In the genomic region with DNA sequence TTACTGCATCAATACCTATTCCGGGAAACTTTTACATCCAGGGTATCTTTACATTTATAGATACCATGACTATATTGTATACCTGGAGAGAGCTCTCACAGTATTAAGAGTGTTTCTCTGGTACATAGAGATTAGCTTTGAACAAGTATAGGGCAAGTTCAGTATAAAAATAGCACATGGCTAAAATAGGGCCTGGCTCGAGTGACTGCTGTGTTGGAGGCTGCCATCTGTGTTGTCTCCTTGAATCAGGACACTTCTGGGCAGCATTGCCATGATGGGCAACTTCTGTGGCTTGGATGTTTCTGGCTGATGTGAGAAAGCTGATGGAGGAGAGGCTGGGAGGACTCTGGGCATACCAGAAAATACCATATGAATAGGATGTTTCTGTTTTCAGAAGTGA, we compare ENCODE assay signal across 26 cellular contexts. TPM values are rescaled to one million over a fixed set of nuclear protein-coding genes. Genes with fewer than 3 reads are reported as not detected.
DNase-seq lines count a peak whose midpoint lies in the region; ATAC-seq and TF ChIP-seq lines count a peak whose summit lies in the region.
"Had no signal": no experiment of that assay in that cellular context is flagged by ENCODE, and none has a peak within 500 bp of the region (broad histone marks: within the 10 kb centered on the region; RNA-seq: fewer than 3 reads in every experiment).

No MANE protein-coding gene starts in this region.

- peak overlapping the region; percentile 82 for H3K4ac ChIP-seq in IMR-90 (ENCODE audit: low read depth, low read length)
- H3K4ac ChIP-seq in mesenchymal stem cell (ENCODE audit: low read depth in 1 of 2, low read length in 2 of 2): no peak overlapping the region

- H3K4me1 ChIP-seq in IMR-90 (ENCODE audit: control insufficient read depth, insufficient read depth, low read length) (peaks cover 16% of the 10 kb centered on the region), mesenchymal stem cell (ENCODE audit: control insufficient read depth, insufficient read depth, low read depth, low read length) (peaks cover 10% of the 10 kb centered on the region), gastrocnemius medialis (peaks cover 14 to 63% of the 10 kb centered on the region in 2 donors), uterus (no peaks in the 10 kb centered on the region), hepatocyte (ENCODE audit: insufficient read depth) (peaks cover 26% of the 10 kb centered on the region)
- H3K4me1 ChIP-seq: BE2C, lower lobe of right lung had no signal

- peak overlapping the region; percentile 80 for H3K27ac Mint-ChIP-seq in chondrocyte (ENCODE audit: unreplicated experiment)
- H3K27ac Mint-ChIP-seq: activated CD4-positive, alpha-beta memory T cell treated with anti-CD3 and anti-CD28 coated beads, Interleukin-2, amount 10 ng/mL, durations not matched to agents 7 days and 5 days; activated naive CD4-positive, alpha-beta T cell treated with anti-CD3 and anti-CD28 coated beads, Interleukin-2, amount 50 U/mL, for 24 hours; activated T-helper 17 cell treated with anti-CD3 and anti-CD28 coated beads, Interleukin-2, amount 50 U/mL, for 72 hours; T-cell had no signal

- no peak overlapping the region for H3K9ac ChIP-seq in IMR-90 (ENCODE audit: low read depth, low read length)
- H3K9ac ChIP-seq in mesenchymal stem cell (ENCODE audit: low read length): no peak overlapping the region

- peak overlapping the region; percentile 52 for H2BK5ac ChIP-seq in IMR-90 (ENCODE audit: low read depth, low read length, poor library complexity, severe bottlenecking)
- no peak overlapping the region for H2BK5ac ChIP-seq in mesenchymal stem cell (ENCODE audit: low read depth, low read length, poor library complexity, severe bottlenecking)

- H3K9me1 ChIP-seq in IMR-90 (ENCODE audit: insufficient read depth, low read length): peaks cover 5% of the 10 kb centered on the region; the same call in 1 of the 2 replicates

- H2AFZ ChIP-seq in IMR-90 (replicated peaks; ENCODE audit: low read length, poor library complexity): no peak overlapping the region
- H2AFZ ChIP-seq in mesenchymal stem cell (ENCODE audit: low read depth, low read length): no peak overlapping the region
- H2AFZ ChIP-seq in hepatocyte: no peak overlapping the region

- TF ChIP-seq RAD21 in IMR-90 (IDR thresholded peaks at IDR 0.05; ENCODE audit: low read length): no peak

- no peaks in the 10 kb centered on the region for H3K9me3 Mint-ChIP-seq in chondrocyte (ENCODE audit: low read depth)
- H3K9me3 Mint-ChIP-seq: activated naive CD4-positive, alpha-beta T cell treated with anti-CD3 and anti-CD28 coated beads, Interleukin-2, amount 50 U/mL, for 24 hours had no signal

- H3K14ac ChIP-seq in IMR-90 (replicated peaks; ENCODE audit: low read depth, low read length): 0 out of 2 replicates have a peak overlapping the region, but pooled peaks have one; percentile 49
- no peak overlapping the region for H3K14ac ChIP-seq in mesenchymal stem cell (ENCODE audit: low read length in 2 of 2)

- H3K36me3 Mint-ChIP-seq in chondrocyte (ENCODE audit: low read depth): no peaks in the 10 kb centered on the region
- H3K36me3 Mint-ChIP-seq: activated naive CD4-positive, alpha-beta T cell treated with anti-CD3 and anti-CD28 coated beads, Interleukin-2, amount 50 U/mL, for 24 hours; T-cell had no signal

- H4K91ac ChIP-seq in IMR-90 (ENCODE audit: insufficient read depth, low read depth, low read length) (peak overlapping the region; percentile 83), mesenchymal stem cell (ENCODE audit: low read length) (no peak overlapping the region)

- H2BK15ac ChIP-seq in IMR-90 (ENCODE audit: low read depth, low read length) (no peak overlapping the region; the same call in 2 of the 3 replicates), mesenchymal stem cell (ENCODE audit: low read depth, poor library complexity, severe bottlenecking) (no peak overlapping the region)

- H3K23ac ChIP-seq in IMR-90 (ENCODE audit: low read depth, low read length) (0 out of 2 replicates have a peak overlapping the region, but pooled peaks have one; percentile 32), mesenchymal stem cell (ENCODE audit: low read length in 2 of 2) (no peak overlapping the region)

- H3K27ac ChIP-seq in IMR-90 (ENCODE audit: insufficient read depth, low read length): peak overlapping the region; percentile 79
- peak overlapping the region; percentile 61 for H3K27ac ChIP-seq in mesenchymal stem cell (ENCODE audit: low read length, poor library complexity, severe bottlenecking)
- H3K27ac ChIP-seq in gastrocnemius medialis: peak overlapping the region; percentile 79 to 90 (median 84)
- H3K27ac ChIP-seq in uterus: no peak overlapping the region
- no peak overlapping the region for H3K27ac ChIP-seq in hepatocyte
- H3K27ac ChIP-seq: gastroesophageal sphincter, lower lobe of right lung, tibial nerve had no signal

- intact Hi-C loops in IMR-90 (cut with micrococcal nuclease): loop anchor here (5.0 kb wide), 1 partner anchor 89 kb away; no protein-coding TSS in a partner anchor
- intact Hi-C loops in gastrocnemius medialis (cut with DNase I; ENCODE audit: low total_unique reads): loop anchor here (10.0 kb wide), 2 partner anchors 487 to 1867 kb away; partner anchors contain the start of gene LRRC30
- intact Hi-C loops in uterus (cut with DNase I; ENCODE audit: low total_unique reads): no loop called here

- peak overlapping the region; percentile 61 for H4K5ac ChIP-seq in IMR-90 (ENCODE audit: low read depth, low read length)

- H3K4me3 ChIP-seq in IMR-90 (ENCODE audit: insufficient read depth, low read depth, low read length) (no peak overlapping the region), mesenchymal stem cell (ENCODE audit: insufficient read depth in 1 of 2, low read depth in 1 of 2, low read length in 2 of 2) (no peak overlapping the region), gastrocnemius medialis (peak overlapping the region in 3 of 4 donors; percentile 7 to 15 (median 15)), uterus (no peak overlapping the region), hepatocyte (no peak overlapping the region)
- H3K4me3 ChIP-seq: esophagus squamous epithelium, gastroesophageal sphincter, lower lobe of right lung, tibial nerve had no signal

- H4K20me1 ChIP-seq in IMR-90 (ENCODE audit: insufficient read depth, low read length) (no peaks in the 10 kb centered on the region), hepatocyte (ENCODE audit: insufficient read depth, poor library complexity, severe bottlenecking) (no peaks in the 10 kb centered on the region)

- H2BK120ac ChIP-seq in IMR-90 (ENCODE audit: low read depth, low read length) (peak overlapping the region; percentile 79), mesenchymal stem cell (ENCODE audit: low read depth, low read length) (no peak overlapping the region)

- CTCF ChIA-PET in IMR-90 (lab: Yijun Ruan, JAX): interaction anchor here (1.5 kb wide), 1 partner anchor 12 kb away, joined by 4 read pairs; no protein-coding TSS in a partner anchor

- H3K79me1 ChIP-seq in IMR-90 (ENCODE audit: low read depth in 1 of 2, low read length in 2 of 2) (peaks cover 0 to 4% of the 10 kb centered on the region in 2 experiments; a peak in 1 of 4 replicates), mesenchymal stem cell (replicated peaks; ENCODE audit: low read length, poor library complexity, severe bottlenecking) (peaks cover 3% of the 10 kb centered on the region)

- H3K36me3 ChIP-seq in IMR-90 (ENCODE audit: control insufficient read depth, insufficient read depth, low read length) (peaks cover 2% of the 10 kb centered on the region; the same call in 1 of the 2 replicates), mesenchymal stem cell (ENCODE audit: control insufficient read depth in 1 of 2, insufficient read depth in 2 of 2, low read depth in 1 of 2, low read length in 2 of 2) (no peaks in the 10 kb centered on the region), gastrocnemius medialis (no peaks in the 10 kb centered on the region), uterus (no peaks in the 10 kb centered on the region), hepatocyte (replicated peaks; ENCODE audit: insufficient read depth, low read depth) (no peaks in the 10 kb centered on the region)
- H3K36me3 ChIP-seq: BE2C, esophagus squamous epithelium, gastroesophageal sphincter, lower lobe of right lung, tibial nerve had no signal

- H3K4me2 ChIP-seq in IMR-90 (ENCODE audit: low read depth, low read length) (no peak overlapping the region), mesenchymal stem cell (ENCODE audit: low read length, poor library complexity, severe bottlenecking) (no peak overlapping the region), hepatocyte (no peak overlapping the region)

- peaks cover 5% of the 10 kb centered on the region for H3K9me3 ChIP-seq in IMR-90 (ENCODE audit: control insufficient read depth, insufficient read depth, low read length)
- peaks cover 8% of the 10 kb centered on the region for H3K9me3 ChIP-seq in mesenchymal stem cell (ENCODE audit: control insufficient read depth, low read length)
- no peaks in the 10 kb centered on the region for H3K9me3 ChIP-seq in gastrocnemius medialis
- no peaks in the 10 kb centered on the region for H3K9me3 ChIP-seq in uterus
- H3K9me3 ChIP-seq in hepatocyte (ENCODE audit: low read depth): no peaks in the 10 kb centered on the region
- H3K9me3 ChIP-seq: BE2C, esophagus squamous epithelium, lower lobe of right lung had no signal

- dilution Hi-C loops in IMR-90 (cut with HindIII; ENCODE audit: low sequenced_read_pairs, unreplicated experiment): no loop called here

- no peaks in the 10 kb centered on the region for H3K27me3 Mint-ChIP-seq in chondrocyte (ENCODE audit: low read depth)
- H3K27me3 Mint-ChIP-seq: activated CD4-positive, alpha-beta memory T cell treated with anti-CD3 and anti-CD28 coated beads, Interleukin-2, amount 10 ng/mL, durations not matched to agents 7 days and 5 days; activated naive CD4-positive, alpha-beta T cell treated with anti-CD3 and anti-CD28 coated beads, Interleukin-2, amount 50 U/mL, for 24 hours; activated T-helper 17 cell treated with anti-CD3 and anti-CD28 coated beads, Interleukin-2, amount 50 U/mL, for 72 hours; T-cell had no signal

- ATAC-seq in IMR-90 (ENCODE audit: low read depth) (no peak), gastrocnemius medialis (peak; percentile 86 to 87), HG02973 (IDR thresholded peaks at IDR 0.05; ENCODE audit: unreplicated experiment) (no peak)
- ATAC-seq: activated T-helper 17 cell treated with anti-CD3 and anti-CD28 coated beads, Interleukin-2, amount 50 U/mL, for 72 hours; gastroesophageal sphincter; lower lobe of right lung; T-cell had no signal

- WGBS in IMR-90 (ENCODE audit: extremely low coverage in 2 of 2, insufficient read length in 1 of 2), 2 experiments: 88% methylated on average over 1 of the region's 2 CpGs; no CpG with 5 or more reads in 1 of the 2 experiments
- 80% methylated on average over 1 of the region's 2 CpGs for WGBS in mesenchymal stem cell
- WGBS in hepatocyte (ENCODE audit: low lambda C conversion rate, missing lambda C conversion rate): 98% methylated on average over 2 of the region's 2 CpGs

- peak overlapping the region; percentile 89 for H3K18ac ChIP-seq in IMR-90 (ENCODE audit: low read depth, low read length)
- peak overlapping the region in 1 of 2 experiments; percentile 37 for H3K18ac ChIP-seq in mesenchymal stem cell (ENCODE audit: low read depth in 1 of 2, low read length in 2 of 2)

- H2AK5ac ChIP-seq in IMR-90 (ENCODE audit: low read depth, low read length) (peak overlapping the region; percentile 69), mesenchymal stem cell (ENCODE audit: low read length, severe bottlenecking) (peak overlapping the region; percentile 19)

- no peak overlapping the region for H2AK9ac ChIP-seq in IMR-90 (replicated peaks; ENCODE audit: low read depth, low read length, poor library complexity)

- TF ChIP-seq POLR2A in IMR-90 (IDR thresholded peaks at IDR 0.05; ENCODE audit: low read depth, low read length) (no peak), gastrocnemius medialis (IDR thresholded peaks at IDR 0.05) (no peak), uterus (IDR thresholded peaks at IDR 0.05) (no peak)

- no peak overlapping the region for H3K4me3 Mint-ChIP-seq in chondrocyte (ENCODE audit: unreplicated experiment)
- H3K4me3 Mint-ChIP-seq: activated CD4-positive, alpha-beta memory T cell treated with anti-CD3 and anti-CD28 coated beads, Interleukin-2, amount 10 ng/mL, durations not matched to agents 7 days and 5 days; activated naive CD4-positive, alpha-beta T cell treated with anti-CD3 and anti-CD28 coated beads, Interleukin-2, amount 50 U/mL, for 24 hours; activated T-helper 17 cell treated with anti-CD3 and anti-CD28 coated beads, Interleukin-2, amount 50 U/mL, for 72 hours; T-cell had no signal

- H3K79me2 ChIP-seq in hepatocyte: peaks cover 87% of the 10 kb centered on the region

- in situ Hi-C loops in IMR-90 (cut with MboI; ENCODE audit: low sequenced_read_pairs): no loop called here
- in situ Hi-C loops in gastrocnemius medialis (cut with MboI; ENCODE audit: low sequenced_read_pairs in 4 of 4): no loop called here

- no peaks in the 10 kb centered on the region for H3K27me3 ChIP-seq in IMR-90 (ENCODE audit: control insufficient read depth, insufficient read depth, low read length)
- H3K27me3 ChIP-seq in mesenchymal stem cell (ENCODE audit: control insufficient read depth in 1 of 2, insufficient read depth in 1 of 2, low read length in 2 of 2): no peaks in the 10 kb centered on the region
- no peaks in the 10 kb centered on the region for H3K27me3 ChIP-seq in gastrocnemius medialis
- no peaks in the 10 kb centered on the region for H3K27me3 ChIP-seq in uterus
- no peaks in the 10 kb centered on the region for H3K27me3 ChIP-seq in hepatocyte
- H3K27me3 ChIP-seq: BE2C, esophagus squamous epithelium, gastroesophageal sphincter, tibial nerve had no signal

- DNase-seq in IMR-90: no peak
- DNase-seq in chondrocyte (ENCODE audit: low spot score): no peak
- DNase-seq in mesenchymal stem cell: no peak
- peak; percentile 53 to 74 for DNase-seq in gastrocnemius medialis
- DNase-seq in uterus: no peak
- DNase-seq in DMS79 treated with DMSO at 0.1 percent for 48 hours (lab: John Stamatoyannopoulos, UW): no peak
- no peak for DNase-seq in hepatocyte (ENCODE audit: low spot score)
- DNase-seq: activated CD4-positive, alpha-beta memory T cell treated with anti-CD3 and anti-CD28 coated beads, Interleukin-2, amount 10 ng/mL, durations not matched to agents 7 days and 5 days; activated CD4-positive, CD25-positive, alpha-beta regulatory T cell treated with anti-CD3 and anti-CD28 coated beads, Interleukin-2, amount 50 U/mL, for 72 hours; amygdala; BE2C; esophagus squamous epithelium; H7; islet precursor cell; lower lobe of right lung; NCI-H1092; NCI-H187; NCI-H2171 treated with DMSO at 0.1 percent for 48 hours; SIG-M5; T-cell had no signal

- no peak overlapping the region for H2BK12ac ChIP-seq in mesenchymal stem cell (ENCODE audit: low read length in 2 of 2)

- peak overlapping the region; percentile 73 for H2BK20ac ChIP-seq in IMR-90 (ENCODE audit: low read depth, low read length)

- peaks cover 74% of the 10 kb centered on the region for H3K4me1 Mint-ChIP-seq in chondrocyte (ENCODE audit: low read depth)
- H3K4me1 Mint-ChIP-seq: activated CD4-positive, alpha-beta memory T cell treated with anti-CD3 and anti-CD28 coated beads, Interleukin-2, amount 10 ng/mL, durations not matched to agents 7 days and 5 days; activated naive CD4-positive, alpha-beta T cell treated with anti-CD3 and anti-CD28 coated beads, Interleukin-2, amount 50 U/mL, for 24 hours; activated T-helper 17 cell treated with anti-CD3 and anti-CD28 coated beads, Interleukin-2, amount 50 U/mL, for 72 hours; T-cell had no signal

- H3K56ac ChIP-seq in IMR-90 (ENCODE audit: extremely low read depth, insufficient read depth, low read length): no peak overlapping the region

- H4K8ac ChIP-seq in IMR-90 (ENCODE audit: low read depth in 2 of 2, low read length in 2 of 2) (peak overlapping the region in 1 of 2 experiments; percentile 39; a peak in 1 of 4 replicates), mesenchymal stem cell (ENCODE audit: low read length) (no peak overlapping the region)

- H3K9me2 ChIP-seq in hepatocyte (replicated peaks; ENCODE audit: insufficient read depth): no peaks in the 10 kb centered on the region

- TF ChIP-seq CTCF in IMR-90 (conservative IDR thresholded peaks at IDR 0.05; ENCODE audit: low read depth, low read length): no peak
- no peak for TF ChIP-seq CTCF in chondrocyte (IDR thresholded peaks at IDR 0.05)
- no peak for TF ChIP-seq CTCF in gastrocnemius medialis (IDR thresholded peaks at IDR 0.05 in 4 of 5, conservative IDR thresholded peaks at IDR 0.05 in 1 of 5)
- TF ChIP-seq CTCF in uterus (IDR thresholded peaks at IDR 0.05): no peak
- TF ChIP-seq CTCF in hepatocyte (IDR thresholded peaks at IDR 0.05; ENCODE audit: poor library complexity): no peak

- no TSS peak for BruUV-seq in IMR-90 (replicated peaks; lab: Mats Ljungman, UMichigan)

- POLR2A ChIA-PET in IMR-90 (lab: Charles Lee; ENCODE audit: unreplicated experiment): no interaction called here

RNA-seq across cellular contexts. Expression of gene ARHGAP28, which starts 18.7 kb away (rescaled TPM):
- total RNA-seq in IMR-90 (2012; rRNA removed): 2.8 and 3.8 TPM in 2 replicates
- 1.3 and 1.8 TPM in 2 replicates for polyA plus RNA-seq in IMR-90 (2012; rRNA removed)
- 0.56 and 0.70 TPM in 2 replicates for polyA plus RNA-seq in IMR-90 (2012; cell fraction: cytosol; rRNA removed)
- 0.33 and 3.3 TPM in 2 replicates for polyA plus RNA-seq in IMR-90 (2012; cell fraction: nucleus; rRNA removed; ENCODE audit: low replicate concordance)
- total RNA-seq in chondrocyte: 17.9 to 25.1 TPM (median 18.1 TPM) in 3 replicates
- 8.3 TPM for polyA plus RNA-seq in mesenchymal stem cell (2013, experiment 1 of 2)
- 8.3 TPM for polyA plus RNA-seq in mesenchymal stem cell (2013, experiment 2 of 2)
- total RNA-seq in gastrocnemius medialis: 10 to 100 TPM in 1 of 4 donors, 1 to 10 TPM in 3; 4.6 to 17.9 (median 6.2) TPM
- total RNA-seq in uterus: 10 to 100 TPM in 2 of 4 donors, 1 to 10 TPM in 2; 1.0 to 39.0 (median 8.7) TPM
- total RNA-seq in hepatocyte: 60.7 and 71.3 TPM in 2 replicates
- 20.7 and 23.5 TPM in 2 replicates for polyA plus RNA-seq in hepatocyte
- total RNA-seq: activated CD4-positive, alpha-beta memory T cell treated with anti-CD3 and anti-CD28 coated beads, Interleukin-2, amount 10 ng/mL, durations not matched to agents 7 days and 5 days; activated T-helper 17 cell treated with anti-CD3 and anti-CD28 coated beads, Interleukin-2, amount 50 U/mL, for 72 hours; HT-29 had no signal

Comparison
In these comparisons a context has a peak if more than half of its experiments do, and no peak if none do; other contexts are left out.
1. ATAC-seq: peak in gastrocnemius medialis (2 of 2); none in IMR-90 (single experiment) and HG02973 (single experiment).
2. DNase-seq: peak in gastrocnemius medialis (2 of 2); none in IMR-90 (single experiment), chondrocyte (single experiment), mesenchymal stem cell (single experiment), uterus (0 of 2), DMS79 treated with DMSO at 0.1 percent for 48 hours (single experiment) and hepatocyte (single experiment).
3. H3K27ac ChIP-seq: peak in IMR-90 (single experiment), mesenchymal stem cell (single experiment) and gastrocnemius medialis (4 of 4); none in uterus (0 of 2) and hepatocyte (single experiment).
4. H3K4me3 ChIP-seq: peak in gastrocnemius medialis (3 of 4); none in IMR-90 (single experiment), mesenchymal stem cell (0 of 2), uterus (0 of 2) and hepatocyte (single experiment).